ENCODE assay signal across 27 cellular contexts in the genomic region with DNA sequence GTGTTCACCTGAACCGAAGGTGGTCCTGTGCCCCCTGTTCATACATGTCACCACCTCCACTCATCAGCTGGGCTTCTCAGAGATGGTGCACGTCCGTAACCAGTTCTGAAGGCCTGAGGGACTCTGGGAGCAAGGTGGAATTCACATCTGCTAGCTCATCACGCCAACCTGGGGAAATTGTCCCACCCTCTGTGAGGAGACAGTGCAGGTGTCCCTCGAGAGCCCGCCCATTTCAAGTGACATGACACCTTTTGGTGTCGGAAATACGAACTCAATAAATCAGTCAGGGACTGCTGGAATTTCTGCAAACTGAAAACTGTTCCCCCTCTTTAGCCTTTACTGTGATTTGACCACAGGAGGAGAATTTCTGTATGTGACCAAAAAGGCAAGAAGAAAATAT.
"Had no signal": no experiment of that assay in that cellular context is flagged by ENCODE, and none has a peak within 500 bp of the region (broad histone marks: within the 10 kb centered on the region; RNA-seq: fewer than 3 reads in every experiment).

No MANE protein-coding gene starts in this region.

- H3K4me3 Mint-ChIP-seq: naive thymus-derived CD4-positive, alpha-beta T cell; natural killer cell; nephron; neural progenitor cell; stimulated activated effector memory CD8-positive, alpha-beta T cell treated with anti-CD3 and anti-CD28 coated beads, Interleukin-12 subunit alpha, Interleukin-12 subunit beta, amount 100 ng/mL, for 72 hours; stimulated activated naive B cell treated with anti-CD40 and anti-IgM and Interleukin-4, amounts not matched to agents 10 μg/mL and 1 μg/mL and 100 μg/mL, for 72 hours; stimulated activated naive CD8-positive, alpha-beta T cell treated with anti-CD3 and anti-CD28 coated beads, Interleukin-15, Interleukin-2, amounts not matched to agents 100 ng/mL and 50 ng/mL, for 24 hours had no signal

- H3K36me3 ChIP-seq: neural progenitor cell, pancreas, right lobe of liver, sigmoid colon, stomach, thoracic aorta, thyroid gland, tibial nerve, upper lobe of left lung, uterus had no signal

- ATAC-seq: naive thymus-derived CD4-positive, alpha-beta T cell; natural killer cell; pancreas; psoas muscle; right cardiac atrium; right lobe of liver; stimulated activated effector memory CD8-positive, alpha-beta T cell treated with anti-CD3 and anti-CD28 coated beads, Interleukin-12 subunit alpha, Interleukin-12 subunit beta, amount 100 ng/mL, for 72 hours; stimulated activated naive B cell treated with anti-CD40 and anti-IgM and Interleukin-4, amounts not matched to agents 10 μg/mL and 1 μg/mL and 100 μg/mL, for 72 hours had no signal

- FAIRE-seq: pancreas, small intestine had no signal

- H3K36me3 Mint-ChIP-seq: naive thymus-derived CD4-positive, alpha-beta T cell; natural killer cell; neural progenitor cell; stimulated activated effector memory CD8-positive, alpha-beta T cell treated with anti-CD3 and anti-CD28 coated beads, Interleukin-12 subunit alpha, Interleukin-12 subunit beta, amount 100 ng/mL, for 72 hours; stimulated activated naive B cell treated with anti-CD40 and anti-IgM and Interleukin-4, amounts not matched to agents 10 μg/mL and 1 μg/mL and 100 μg/mL, for 72 hours had no signal

- H3K4me1 Mint-ChIP-seq: natural killer cell; nephron; neural progenitor cell; stimulated activated effector memory CD8-positive, alpha-beta T cell treated with anti-CD3 and anti-CD28 coated beads, Interleukin-12 subunit alpha, Interleukin-12 subunit beta, amount 100 ng/mL, for 72 hours had no signal

- H3K9me3 Mint-ChIP-seq: natural killer cell; stimulated activated naive B cell treated with anti-CD40 and anti-IgM and Interleukin-4, amounts not matched to agents 10 μg/mL and 1 μg/mL and 100 μg/mL, for 72 hours had no signal

- H3K27ac Mint-ChIP-seq: natural killer cell; nephron; neural progenitor cell; progenitor cell of endocrine pancreas; stimulated activated effector memory CD8-positive, alpha-beta T cell treated with anti-CD3 and anti-CD28 coated beads, Interleukin-12 subunit alpha, Interleukin-12 subunit beta, amount 100 ng/mL, for 72 hours; stimulated activated naive B cell treated with anti-CD40 and anti-IgM and Interleukin-4, amounts not matched to agents 10 μg/mL and 1 μg/mL and 100 μg/mL, for 72 hours; stimulated activated naive CD8-positive, alpha-beta T cell treated with anti-CD3 and anti-CD28 coated beads, Interleukin-15, Interleukin-2, amounts not matched to agents 100 ng/mL and 50 ng/mL, for 24 hours had no signal

- H3K27me3 ChIP-seq: neural progenitor cell, pancreas, right lobe of liver, sigmoid colon, thyroid gland, tibial nerve, upper lobe of left lung, uterus had no signal

- DNase-seq: naive thymus-derived CD4-positive, alpha-beta T cell; natural killer cell; occipital lobe; pancreas; psoas muscle; right cardiac atrium; right lobe of liver; sigmoid colon; small intestine; stimulated activated CD4-positive, alpha-beta T cell treated with anti-CD3 and anti-CD28 coated beads, Interleukin-15, amount 100 ng/mL, for 24 hours; stimulated activated CD4-positive, alpha-beta T cell treated with anti-CD3 and anti-CD28 coated beads, Interleukin-2, amount 100 ng/mL, for 24 hours; stimulated activated CD4-positive, alpha-beta T cell treated with anti-CD3 and anti-CD28 coated beads, Interleukin-2, amount 100 ng/mL, for 48 hours; stimulated activated CD4-positive, alpha-beta T cell treated with anti-CD3 and anti-CD28 coated beads, Interleukin-4, amount 100 ng/mL, for 24 hours; stimulated activated naive B cell treated with anti-CD40 and anti-IgM and Interleukin-4, amounts not matched to agents 10 μg/mL and 1 μg/mL and 100 μg/mL, for 72 hours; stimulated activated naive CD4-positive, alpha-beta T cell treated with Interleukin-2 at 50 U/mL for 16 hours; stomach; thyroid gland; trophoblast cell; upper lobe of left lung; uterus had no signal

- H3K27me3 Mint-ChIP-seq: progenitor cell of endocrine pancreas had no signal

- H3K4me3 ChIP-seq: neural progenitor cell, pancreas, psoas muscle, right lobe of liver, sigmoid colon, stomach, thoracic aorta, thyroid gland, tibial nerve, upper lobe of left lung, uterus had no signal
